Comparison of ENCODE assay signal across 10 cellular contexts in the genomic region with DNA sequence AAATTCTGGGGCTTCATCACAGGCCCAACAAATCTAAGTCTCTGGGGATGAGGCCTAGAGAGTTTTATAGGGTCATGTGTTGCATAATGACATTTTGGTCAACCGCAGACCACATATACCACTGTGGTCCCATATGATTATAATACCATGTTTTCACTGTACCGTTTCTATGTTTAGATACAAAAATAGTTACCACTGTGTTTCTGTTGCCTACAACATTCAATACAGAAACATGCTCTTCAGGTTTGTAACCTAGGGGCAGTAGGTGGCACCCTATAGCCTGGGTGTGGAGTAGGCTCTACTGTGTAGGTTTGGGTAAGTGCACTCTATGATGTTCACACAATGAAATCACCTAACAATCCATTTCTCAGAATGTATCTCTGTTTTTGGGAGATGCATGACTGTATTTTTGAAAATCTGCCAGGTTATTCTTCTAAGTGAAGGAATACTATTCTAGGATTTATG.
DNase-seq lines count a peak whose midpoint lies in the region; ATAC-seq and TF ChIP-seq lines count a peak whose summit lies in the region.
"Had no signal": no experiment of that assay in that cellular context is flagged by ENCODE, and none has a peak within 500 bp of the region (broad histone marks: within the 10 kb centered on the region; RNA-seq: fewer than 3 reads in every experiment).

No MANE protein-coding gene starts in this region.

- peak in 1 of 2 donors; percentile 17 for DNase-seq in activated T-cell treated with anti-CD3 and anti-CD28 coated beads, Interleukin-2, amount 50 U/mL, for 72 hours
- no peak for DNase-seq in activated T-cell treated with anti-CD3 and anti-CD28 coated beads, Interleukin-2, amount 50 U/mL, for 24 hours
- no peak for DNase-seq in LNCaP clone FGC (ENCODE audit: low read depth)
- DNase-seq in brain microvascular endothelial cell = peak; percentile 42
- peak; percentile 36 for DNase-seq in skeletal muscle cell (ENCODE audit: low read depth)
- DNase-seq in islet precursor cell = no peak
- DNase-seq in NCI-H1436 treated with DMSO at 0.1 percent for 48 hours (lab: John Stamatoyannopoulos, UW) = no peak
- no peak for DNase-seq in caudate nucleus (lab: John Stamatoyannopoulos, UW)

- ATAC-seq in activated T-cell treated with anti-CD3 and anti-CD28 coated beads, Interleukin-2, amount 50 U/mL, for 72 hours (replicated peaks in 1 of 2) = peak; percentile 76 to 84

- no peak overlapping the region for H3K27ac Mint-ChIP-seq in activated T-cell treated with anti-CD3 and anti-CD28 coated beads, Interleukin-2, amount 50 U/mL, for 72 hours
- H3K27ac Mint-ChIP-seq in activated T-cell treated with anti-CD3 and anti-CD28 coated beads, Interleukin-2, amount 50 U/mL, for 24 hours = no peak overlapping the region
- H3K27ac Mint-ChIP-seq: CD4-positive, CD25-positive, alpha-beta regulatory T cell had no signal

- TF ChIP-seq CTCF in LNCaP clone FGC (IDR thresholded peaks at IDR 0.05; ENCODE audit: control insufficient read depth, extremely low read depth, insufficient read depth) (peak; percentile 60), brain microvascular endothelial cell (IDR thresholded peaks at IDR 0.05; ENCODE audit: low read depth, low read length, missing control alignments) (no peak)

- in situ Hi-C loops in brain microvascular endothelial cell (cut with HindIII; ENCODE audit: low pct_ligation_motif_present, low sequenced_read_pairs) = no loop called here

- H3K27ac ChIP-seq in brain microvascular endothelial cell (no peak overlapping the region), caudate nucleus (ENCODE audit: low read depth, low read length) (no peak overlapping the region)

- no peak overlapping the region for H3K4me3 ChIP-seq in LNCaP clone FGC (ENCODE audit: low read depth, low read length)
- no peak overlapping the region for H3K4me3 ChIP-seq in brain microvascular endothelial cell (ENCODE audit: low read depth, low read length)
- H3K4me3 ChIP-seq in skeletal muscle cell (ENCODE audit: low read depth, low read length) = no peak overlapping the region

- H3K4me1 Mint-ChIP-seq in activated T-cell treated with anti-CD3 and anti-CD28 coated beads, Interleukin-2, amount 50 U/mL, for 72 hours (ENCODE audit: low read depth) = no peaks in the 10 kb centered on the region
- H3K4me1 Mint-ChIP-seq in activated T-cell treated with anti-CD3 and anti-CD28 coated beads, Interleukin-2, amount 50 U/mL, for 24 hours (ENCODE audit: low read depth) = peaks cover 7% of the 10 kb centered on the region

- H3K27me3 ChIP-seq in brain microvascular endothelial cell (replicated peaks) = no peaks in the 10 kb centered on the region

- H3K36me3 ChIP-seq in brain microvascular endothelial cell (replicated peaks) = no peaks in the 10 kb centered on the region

- no peaks in the 10 kb centered on the region for H3K9me3 Mint-ChIP-seq in activated T-cell treated with anti-CD3 and anti-CD28 coated beads, Interleukin-2, amount 50 U/mL, for 72 hours
- no peaks in the 10 kb centered on the region for H3K9me3 Mint-ChIP-seq in activated T-cell treated with anti-CD3 and anti-CD28 coated beads, Interleukin-2, amount 50 U/mL, for 24 hours
- H3K9me3 Mint-ChIP-seq: type B pancreatic cell had no signal

- no peaks in the 10 kb centered on the region for H3K27me3 Mint-ChIP-seq in activated T-cell treated with anti-CD3 and anti-CD28 coated beads, Interleukin-2, amount 50 U/mL, for 72 hours (ENCODE audit: low read depth)
- no peaks in the 10 kb centered on the region for H3K27me3 Mint-ChIP-seq in activated T-cell treated with anti-CD3 and anti-CD28 coated beads, Interleukin-2, amount 50 U/mL, for 24 hours
- H3K27me3 Mint-ChIP-seq: CD4-positive, CD25-positive, alpha-beta regulatory T cell; type B pancreatic cell had no signal

- H3K36me3 Mint-ChIP-seq in activated T-cell treated with anti-CD3 and anti-CD28 coated beads, Interleukin-2, amount 50 U/mL, for 72 hours (ENCODE audit: insufficient read depth in 2 of 2) = no peaks in the 10 kb centered on the region
- H3K36me3 Mint-ChIP-seq in activated T-cell treated with anti-CD3 and anti-CD28 coated beads, Interleukin-2, amount 50 U/mL, for 24 hours (ENCODE audit: low read depth) = no peaks in the 10 kb centered on the region
- H3K36me3 Mint-ChIP-seq: CD4-positive, CD25-positive, alpha-beta regulatory T cell; type B pancreatic cell had no signal

- H3K4me3 Mint-ChIP-seq in activated T-cell treated with anti-CD3 and anti-CD28 coated beads, Interleukin-2, amount 50 U/mL, for 72 hours = no peak overlapping the region
- no peak overlapping the region for H3K4me3 Mint-ChIP-seq in activated T-cell treated with anti-CD3 and anti-CD28 coated beads, Interleukin-2, amount 50 U/mL, for 24 hours
- H3K4me3 Mint-ChIP-seq: CD4-positive, CD25-positive, alpha-beta regulatory T cell had no signal

Comparison
In these comparisons a context has a peak if more than half of its experiments do, and no peak if none do; other contexts are left out.
1. DNase-seq: peak in brain microvascular endothelial cell (single experiment) and skeletal muscle cell (single experiment); none in activated T-cell treated with anti-CD3 and anti-CD28 coated beads, Interleukin-2, amount 50 U/mL, for 24 hours (single experiment), LNCaP clone FGC (single experiment), islet precursor cell (single experiment), NCI-H1436 treated with DMSO at 0.1 percent for 48 hours (single experiment) and caudate nucleus (0 of 61).